In genomic region chr5:56358703-56359428, GRCh38 we compare ENCODE assay signal across 1 cellular context.
TF ChIP-seq lines count a peak whose summit lies in the region.

No MANE protein-coding gene starts in this region.

TF ChIP-seq in HepG2, 621 proteins besides CTCF, POLR2A, EP300 and RAD21 (continued from another document and continues in another):
- TF ChIP-seq, protein P1, sequence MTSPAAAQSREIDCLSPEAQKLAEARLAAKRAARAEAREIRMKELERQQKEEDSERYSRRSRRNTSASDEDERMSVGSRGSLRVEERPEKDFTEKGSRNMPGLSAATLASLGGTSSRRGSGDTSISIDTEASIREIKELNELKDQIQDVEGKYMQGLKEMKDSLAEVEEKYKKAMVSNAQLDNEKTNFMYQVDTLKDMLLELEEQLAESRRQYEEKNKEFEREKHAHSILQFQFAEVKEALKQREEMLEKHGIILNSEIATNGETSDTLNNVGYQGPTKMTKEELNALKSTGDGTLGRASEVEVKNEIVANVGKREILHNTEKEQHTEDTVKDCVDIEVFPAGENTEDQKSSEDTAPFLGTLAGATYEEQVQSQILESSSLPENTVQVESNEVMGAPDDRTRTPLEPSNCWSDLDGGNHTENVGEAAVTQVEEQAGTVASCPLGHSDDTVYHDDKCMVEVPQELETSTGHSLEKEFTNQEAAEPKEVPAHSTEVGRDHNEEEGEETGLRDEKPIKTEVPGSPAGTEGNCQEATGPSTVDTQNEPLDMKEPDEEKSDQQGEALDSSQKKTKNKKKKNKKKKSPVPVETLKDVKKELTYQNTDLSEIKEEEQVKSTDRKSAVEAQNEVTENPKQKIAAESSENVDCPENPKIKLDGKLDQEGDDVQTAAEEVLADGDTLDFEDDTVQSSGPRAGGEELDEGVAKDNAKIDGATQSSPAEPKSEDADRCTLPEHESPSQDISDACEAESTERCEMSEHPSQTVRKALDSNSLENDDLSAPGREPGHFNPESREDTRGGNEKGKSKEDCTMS (CRISPR knock-in tag; conservative IDR thresholded peaks at IDR 0.05): no peak
- TF ChIP-seq KLF15 (CRISPR knock-in tag; IDR thresholded peaks at IDR 0.05; ENCODE audit: borderline replicate concordance) (no peak), ZSCAN25 (CRISPR knock-in tag; IDR thresholded peaks at IDR 0.05) (peak; percentile 85), JARID2 (CRISPR knock-in tag; IDR thresholded peaks at IDR 0.05; ENCODE audit: insufficient replicate concordance) (no peak), ZNF570 (CRISPR knock-in tag; IDR thresholded peaks at IDR 0.05; ENCODE audit: borderline replicate concordance) (no peak), TFAP4 (IDR thresholded peaks at IDR 0.05; ENCODE audit: borderline replicate concordance, low read depth) (peak; percentile 85), ZSCAN20 (CRISPR knock-in tag; IDR thresholded peaks at IDR 0.05; ENCODE audit: borderline replicate concordance) (no peak), MZF1 (CRISPR knock-in tag; IDR thresholded peaks at IDR 0.05; ENCODE audit: borderline replicate concordance) (no peak), NFRKB (IDR thresholded peaks at IDR 0.05) (no peak), SALL2 (CRISPR knock-in tag; IDR thresholded peaks at IDR 0.05) (peak; percentile 63; the same call in 1 of the 2 replicates), BCL6 (CRISPR knock-in tag; IDR thresholded peaks at IDR 0.05) (peak; percentile 80), DDIT3 (CRISPR knock-in tag; IDR thresholded peaks at IDR 0.05) (no peak), ZNF816 (CRISPR knock-in tag; IDR thresholded peaks at IDR 0.05; ENCODE audit: borderline replicate concordance) (peak; percentile 84; the same call in 1 of the 2 replicates), ARHGAP35 (CRISPR knock-in tag; IDR thresholded peaks at IDR 0.05; ENCODE audit: borderline replicate concordance) (no peak), RORA (CRISPR knock-in tag; IDR thresholded peaks at IDR 0.05) (no peak), SKI (IDR thresholded peaks at IDR 0.05; ENCODE audit: partially characterized antibody) (no peak), HNF1A (IDR thresholded peaks at IDR 0.05; ENCODE audit: low read depth) (peak; percentile 94), HNF1A (CRISPR knock-in tag; IDR thresholded peaks at IDR 0.05; ENCODE audit: borderline replicate concordance) (peak; percentile 99), CBFB (CRISPR knock-in tag; IDR thresholded peaks at IDR 0.05) (peak; percentile 60), HMG20B (CRISPR knock-in tag; conservative IDR thresholded peaks at IDR 0.05) (peak; percentile 63), ZBTB14 (CRISPR knock-in tag; IDR thresholded peaks at IDR 0.05) (no peak), ZNF30 (CRISPR knock-in tag; IDR thresholded peaks at IDR 0.05) (no peak), HMG20A (CRISPR knock-in tag; IDR thresholded peaks at IDR 0.05; ENCODE audit: borderline replicate concordance) (peak; percentile 94), RFXANK (CRISPR knock-in tag; IDR thresholded peaks at IDR 0.05) (no peak), SYNCRIP (IDR thresholded peaks at IDR 0.05; ENCODE audit: insufficient read depth, low read depth, low read length) (no peak), MEIS2 (CRISPR knock-in tag; IDR thresholded peaks at IDR 0.05) (peak; percentile 79), ZNF24 (IDR thresholded peaks at IDR 0.05) (no peak), ZNF503 (CRISPR knock-in tag; IDR thresholded peaks at IDR 0.05) (peak; percentile 88), IKZF4 (CRISPR knock-in tag; IDR thresholded peaks at IDR 0.05; ENCODE audit: borderline replicate concordance, low read depth, not compliant biosample characterization) (no peak), ZNF329 (CRISPR knock-in tag; IDR thresholded peaks at IDR 0.05; ENCODE audit: low read depth) (peak; percentile 47; the same call in 1 of the 2 replicates), TAF1 (CRISPR knock-in tag; IDR thresholded peaks at IDR 0.05) (peak; percentile 76), ZBTB10 (CRISPR knock-in tag; IDR thresholded peaks at IDR 0.05; ENCODE audit: borderline replicate concordance) (0 out of 2 replicates have a peak, but pooled peaks have one; percentile 39), ELF3 (CRISPR knock-in tag; IDR thresholded peaks at IDR 0.05) (peak; percentile 55; the same call in 1 of the 2 replicates), ZNF224 (CRISPR knock-in tag; IDR thresholded peaks at IDR 0.05) (no peak), ATF7 (IDR thresholded peaks at IDR 0.05) (no peak), ATF7 (CRISPR knock-in tag; IDR thresholded peaks at IDR 0.05) (peak; percentile 76; the same call in 1 of the 2 replicates), HIVEP1 (CRISPR knock-in tag; IDR thresholded peaks at IDR 0.05) (no peak), FOXA1 (IDR thresholded peaks at IDR 0.05) (no peak), FOXA1 (CRISPR knock-in tag; IDR thresholded peaks at IDR 0.05) (peak; percentile 74)
- TF ChIP-seq, protein P2, sequence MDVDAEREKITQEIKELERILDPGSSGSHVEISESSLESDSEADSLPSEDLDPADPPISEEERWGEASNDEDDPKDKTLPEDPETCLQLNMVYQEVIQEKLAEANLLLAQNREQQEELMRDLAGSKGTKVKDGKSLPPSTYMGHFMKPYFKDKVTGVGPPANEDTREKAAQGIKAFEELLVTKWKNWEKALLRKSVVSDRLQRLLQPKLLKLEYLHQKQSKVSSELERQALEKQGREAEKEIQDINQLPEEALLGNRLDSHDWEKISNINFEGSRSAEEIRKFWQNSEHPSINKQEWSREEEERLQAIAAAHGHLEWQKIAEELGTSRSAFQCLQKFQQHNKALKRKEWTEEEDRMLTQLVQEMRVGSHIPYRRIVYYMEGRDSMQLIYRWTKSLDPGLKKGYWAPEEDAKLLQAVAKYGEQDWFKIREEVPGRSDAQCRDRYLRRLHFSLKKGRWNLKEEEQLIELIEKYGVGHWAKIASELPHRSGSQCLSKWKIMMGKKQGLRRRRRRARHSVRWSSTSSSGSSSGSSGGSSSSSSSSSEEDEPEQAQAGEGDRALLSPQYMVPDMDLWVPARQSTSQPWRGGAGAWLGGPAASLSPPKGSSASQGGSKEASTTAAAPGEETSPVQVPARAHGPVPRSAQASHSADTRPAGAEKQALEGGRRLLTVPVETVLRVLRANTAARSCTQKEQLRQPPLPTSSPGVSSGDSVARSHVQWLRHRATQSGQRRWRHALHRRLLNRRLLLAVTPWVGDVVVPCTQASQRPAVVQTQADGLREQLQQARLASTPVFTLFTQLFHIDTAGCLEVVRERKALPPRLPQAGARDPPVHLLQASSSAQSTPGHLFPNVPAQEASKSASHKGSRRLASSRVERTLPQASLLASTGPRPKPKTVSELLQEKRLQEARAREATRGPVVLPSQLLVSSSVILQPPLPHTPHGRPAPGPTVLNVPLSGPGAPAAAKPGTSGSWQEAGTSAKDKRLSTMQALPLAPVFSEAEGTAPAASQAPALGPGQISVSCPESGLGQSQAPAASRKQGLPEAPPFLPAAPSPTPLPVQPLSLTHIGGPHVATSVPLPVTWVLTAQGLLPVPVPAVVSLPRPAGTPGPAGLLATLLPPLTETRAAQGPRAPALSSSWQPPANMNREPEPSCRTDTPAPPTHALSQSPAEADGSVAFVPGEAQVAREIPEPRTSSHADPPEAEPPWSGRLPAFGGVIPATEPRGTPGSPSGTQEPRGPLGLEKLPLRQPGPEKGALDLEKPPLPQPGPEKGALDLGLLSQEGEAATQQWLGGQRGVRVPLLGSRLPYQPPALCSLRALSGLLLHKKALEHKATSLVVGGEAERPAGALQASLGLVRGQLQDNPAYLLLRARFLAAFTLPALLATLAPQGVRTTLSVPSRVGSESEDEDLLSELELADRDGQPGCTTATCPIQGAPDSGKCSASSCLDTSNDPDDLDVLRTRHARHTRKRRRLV (CRISPR knock-in tag; IDR thresholded peaks at IDR 0.05): 0 out of 2 replicates have a peak, but pooled peaks have one; percentile 9
- TF ChIP-seq, protein P3, sequence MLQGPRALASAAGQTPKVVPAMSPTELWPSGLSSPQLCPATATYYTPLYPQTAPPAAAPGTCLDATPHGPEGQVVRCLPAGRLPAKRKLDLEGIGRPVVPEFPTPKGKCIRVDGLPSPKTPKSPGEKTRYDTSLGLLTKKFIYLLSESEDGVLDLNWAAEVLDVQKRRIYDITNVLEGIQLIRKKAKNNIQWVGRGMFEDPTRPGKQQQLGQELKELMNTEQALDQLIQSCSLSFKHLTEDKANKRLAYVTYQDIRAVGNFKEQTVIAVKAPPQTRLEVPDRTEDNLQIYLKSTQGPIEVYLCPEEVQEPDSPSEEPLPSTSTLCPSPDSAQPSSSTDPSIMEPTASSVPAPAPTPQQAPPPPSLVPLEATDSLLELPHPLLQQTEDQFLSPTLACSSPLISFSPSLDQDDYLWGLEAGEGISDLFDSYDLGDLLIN (CRISPR knock-in tag; IDR thresholded peaks at IDR 0.05; ENCODE audit: borderline replicate concordance): no peak
- TF ChIP-seq, protein P4, sequence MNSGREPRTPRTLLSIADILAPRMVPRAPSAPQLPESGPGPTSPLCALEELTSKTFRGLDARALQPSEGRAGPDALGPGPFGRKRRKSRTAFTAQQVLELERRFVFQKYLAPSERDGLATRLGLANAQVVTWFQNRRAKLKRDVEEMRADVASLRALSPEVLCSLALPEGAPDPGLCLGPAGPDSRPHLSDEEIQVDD (CRISPR knock-in tag; IDR thresholded peaks at IDR 0.05; ENCODE audit: borderline replicate concordance): no peak
